ENCODE assay signal across 8 cellular contexts in the genomic region with DNA sequence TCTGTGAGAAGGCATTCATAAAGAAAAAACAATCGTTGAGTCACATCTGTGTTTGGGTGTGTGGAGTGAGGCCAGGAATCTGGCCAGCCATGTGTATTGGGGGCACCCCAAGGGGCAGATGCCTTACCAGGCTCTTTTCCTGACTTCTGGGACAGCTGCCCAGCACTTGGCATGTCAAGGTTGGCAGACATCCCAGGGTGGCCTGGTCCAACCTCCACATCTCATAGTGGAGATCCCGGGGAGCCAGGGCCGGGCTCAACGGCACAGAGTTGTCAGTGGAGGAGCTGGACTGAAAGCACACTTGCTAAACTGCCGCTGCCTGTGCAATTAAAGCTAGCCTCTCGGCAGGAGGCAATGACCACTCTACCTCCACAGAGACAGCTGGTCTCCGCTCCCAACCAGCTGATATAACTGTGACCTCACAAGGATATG.
DNase-seq lines count a peak whose midpoint lies in the region; ATAC-seq and TF ChIP-seq lines count a peak whose summit lies in the region.

No MANE protein-coding gene starts in this region.

- H3F3A ChIP-seq in neural progenitor cell (ENCODE audit: low read depth): no peaks in the 10 kb centered on the region

- DNase-seq in HPDE6-E6E7 (ENCODE audit: extremely low spot score) (peak; percentile 21), T-helper 17 cell (no peak), glutamatergic neuron (no peak), NOMO-1 treated with dmso at 0.1 percent for 144 hours (lab: John Stamatoyannopoulos, UW; ENCODE audit: unreplicated experiment) (no peak), neural progenitor cell (ENCODE audit: low spot score) (no peak)
- no peak for DNase-seq in activated CD8-positive, alpha-beta T cell treated with anti-CD3 and anti-CD28 coated beads for 36 hours
- no peak for DNase-seq in effector memory CD4-positive, alpha-beta T cell

- CTCF ChIA-PET in activated CD8-positive, alpha-beta T cell treated with anti-CD3 and anti-CD28 coated beads for 36 hours (lab: Charles Lee): interaction anchor here (1.2 to 3.3 kb wide), 3 partner anchors 13 to 32 kb away, joined by 3 to 14 read pairs (median 8); no protein-coding TSS in a partner anchor

- H3K4me3 Mint-ChIP-seq in T-helper 17 cell: no peak overlapping the region
- H3K4me3 Mint-ChIP-seq in glutamatergic neuron (ENCODE audit: unreplicated experiment): no peak overlapping the region
- no peak overlapping the region for H3K4me3 Mint-ChIP-seq in activated CD8-positive, alpha-beta T cell treated with anti-CD3 and anti-CD28 coated beads for 36 hours
- H3K4me3 Mint-ChIP-seq in neural progenitor cell: no peak overlapping the region

- H3K27ac Mint-ChIP-seq in T-helper 17 cell: peak overlapping the region; percentile 59
- peak overlapping the region; percentile 90 for H3K27ac Mint-ChIP-seq in glutamatergic neuron (ENCODE audit: unreplicated experiment)
- no peak overlapping the region for H3K27ac Mint-ChIP-seq in activated CD8-positive, alpha-beta T cell treated with anti-CD3 and anti-CD28 coated beads for 36 hours
- no peak overlapping the region for H3K27ac Mint-ChIP-seq in neural progenitor cell

- peaks cover 8% of the 10 kb centered on the region for H3K4me1 Mint-ChIP-seq in T-helper 17 cell
- peaks cover 55% of the 10 kb centered on the region for H3K4me1 Mint-ChIP-seq in glutamatergic neuron (ENCODE audit: low read depth, unreplicated experiment)
- H3K4me1 Mint-ChIP-seq in activated CD8-positive, alpha-beta T cell treated with anti-CD3 and anti-CD28 coated beads for 36 hours (ENCODE audit: low read depth): peaks cover 15% of the 10 kb centered on the region
- H3K4me1 Mint-ChIP-seq in neural progenitor cell: peaks cover 27% of the 10 kb centered on the region

- intact Hi-C loops in activated CD8-positive, alpha-beta T cell treated with anti-CD3 and anti-CD28 coated beads for 36 hours (cut with micrococcal nuclease): no loop called here

- H3K4me1 ChIP-seq in rectal smooth muscle tissue (ENCODE audit: control insufficient read depth, insufficient read depth, low read length) (peaks cover 8% of the 10 kb centered on the region), neural progenitor cell (no peaks in the 10 kb centered on the region)
- H3K4me1 ChIP-seq in effector memory CD4-positive, alpha-beta T cell (ENCODE audit: control insufficient read depth, insufficient read depth, low read length, poor library complexity, severe bottlenecking): peaks cover 6% of the 10 kb centered on the region

- POLR2A ChIA-PET in activated CD8-positive, alpha-beta T cell treated with anti-CD3 and anti-CD28 coated beads for 36 hours (lab: Charles Lee): interaction anchor here (1.5 kb wide), 1 partner anchor 16 kb away, joined by 5 read pairs; no protein-coding TSS in a partner anchor

- no peak overlapping the region for H3K4me2 ChIP-seq in neural progenitor cell

- H3K27ac ChIP-seq in rectal smooth muscle tissue (ENCODE audit: low read depth, low read length): peak overlapping the region; percentile 32
- H3K27ac ChIP-seq in neural progenitor cell: no peak overlapping the region
- no peak overlapping the region for H3K27ac ChIP-seq in effector memory CD4-positive, alpha-beta T cell (ENCODE audit: insufficient read depth, low read length, poor library complexity, severe bottlenecking)

- TF ChIP-seq CTCF in glutamatergic neuron (IDR thresholded peaks at IDR 0.05; ENCODE audit: partially characterized antibody, unreplicated experiment) (no peak), neural progenitor cell (IDR thresholded peaks at IDR 0.05) (no peak)
- TF ChIP-seq CTCF in activated CD8-positive, alpha-beta T cell treated with anti-CD3 and anti-CD28 coated beads for 36 hours (IDR thresholded peaks at IDR 0.05): no peak

- no peaks in the 10 kb centered on the region for H4K20me1 ChIP-seq in neural progenitor cell (ENCODE audit: low read depth)

- H3K9ac ChIP-seq in rectal smooth muscle tissue (ENCODE audit: low read length) (no peak overlapping the region), neural progenitor cell (no peak overlapping the region)

- no peak overlapping the region for H2AFZ ChIP-seq in neural progenitor cell (replicated peaks)

- H3K9me3 Mint-ChIP-seq in glutamatergic neuron (ENCODE audit: unreplicated experiment) (peaks cover 7% of the 10 kb centered on the region), neural progenitor cell (no peaks in the 10 kb centered on the region)
- H3K9me3 Mint-ChIP-seq in activated CD8-positive, alpha-beta T cell treated with anti-CD3 and anti-CD28 coated beads for 36 hours: no peaks in the 10 kb centered on the region

- H3K27me3 Mint-ChIP-seq in T-helper 17 cell (no peaks in the 10 kb centered on the region), glutamatergic neuron (ENCODE audit: unreplicated experiment) (peaks cover 10% of the 10 kb centered on the region), neural progenitor cell (ENCODE audit: insufficient read depth, low read depth) (peaks cover 6% of the 10 kb centered on the region)
- H3K27me3 Mint-ChIP-seq in activated CD8-positive, alpha-beta T cell treated with anti-CD3 and anti-CD28 coated beads for 36 hours: no peaks in the 10 kb centered on the region

- no peak for ATAC-seq in T-helper 17 cell
- no peak for ATAC-seq in activated CD8-positive, alpha-beta T cell treated with anti-CD3 and anti-CD28 coated beads for 36 hours

- H3K36me3 Mint-ChIP-seq in T-helper 17 cell (ENCODE audit: low read depth) (peaks cover 2% of the 10 kb centered on the region), glutamatergic neuron (ENCODE audit: unreplicated experiment) (no peaks in the 10 kb centered on the region), neural progenitor cell (no peaks in the 10 kb centered on the region)
- H3K36me3 Mint-ChIP-seq in activated CD8-positive, alpha-beta T cell treated with anti-CD3 and anti-CD28 coated beads for 36 hours (ENCODE audit: low read depth): no peaks in the 10 kb centered on the region

- no peaks in the 10 kb centered on the region for H3K79me2 ChIP-seq in neural progenitor cell (ENCODE audit: low read depth)

- H3K36me3 ChIP-seq in rectal smooth muscle tissue (ENCODE audit: control insufficient read depth, insufficient read depth, low read length) (no peaks in the 10 kb centered on the region), neural progenitor cell (no peaks in the 10 kb centered on the region)
- H3K36me3 ChIP-seq in effector memory CD4-positive, alpha-beta T cell (ENCODE audit: control insufficient read depth, insufficient read depth, low read length): no peaks in the 10 kb centered on the region

- H3K4me3 ChIP-seq in rectal smooth muscle tissue (ENCODE audit: low read length) (no peak overlapping the region), neural progenitor cell (no peak overlapping the region)
- no peak overlapping the region for H3K4me3 ChIP-seq in effector memory CD4-positive, alpha-beta T cell (ENCODE audit: insufficient read depth, low read depth, low read length, poor library complexity, severe bottlenecking)

- H3K9me3 ChIP-seq in T-helper 17 cell (ENCODE audit: control insufficient read depth, low read length, poor library complexity, severe bottlenecking) (no peaks in the 10 kb centered on the region), neural progenitor cell (ENCODE audit: low read depth) (no peaks in the 10 kb centered on the region)
- no peaks in the 10 kb centered on the region for H3K9me3 ChIP-seq in effector memory CD4-positive, alpha-beta T cell (ENCODE audit: control insufficient read depth, low read length)

- H3K27me3 ChIP-seq in rectal smooth muscle tissue (ENCODE audit: control insufficient read depth, insufficient read depth, low read length): no peaks in the 10 kb centered on the region
- no peaks in the 10 kb centered on the region for H3K27me3 ChIP-seq in neural progenitor cell
- no peaks in the 10 kb centered on the region for H3K27me3 ChIP-seq in effector memory CD4-positive, alpha-beta T cell (replicated peaks; ENCODE audit: control insufficient read depth, insufficient read depth, low read length, poor library complexity, severe bottlenecking)

Comparison
In these comparisons a context has a peak if more than half of its experiments do, and no peak if none do; other contexts are left out.
1. H3K27ac Mint-ChIP-seq: peak in T-helper 17 cell (single experiment) and glutamatergic neuron (single experiment); none in activated CD8-positive, alpha-beta T cell treated with anti-CD3 and anti-CD28 coated beads for 36 hours (single experiment) and neural progenitor cell (single experiment).